2 cellular contexts compared by ENCODE assay signal in genomic region chr1:17520473-17521319, GRCh38.
TF ChIP-seq lines count a peak whose summit lies in the region.

No MANE protein-coding gene starts in this region.

TF ChIP-seq in HCT116, 20 proteins besides CTCF, POLR2A, EP300 and RAD21:
- TF ChIP-seq EZH2phosphoT487 (IDR thresholded peaks at IDR 0.05; ENCODE audit: borderline replicate concordance) = no peak
- TF ChIP-seq JUND (IDR thresholded peaks at IDR 0.05) = no peak
- TF ChIP-seq YY1 (IDR thresholded peaks at IDR 0.05; ENCODE audit: extremely low read depth, insufficient replicate concordance, low read depth, low read length) = no peak
- TF ChIP-seq MAX (IDR thresholded peaks at IDR 0.05) = no peak
- TF ChIP-seq ATF3 (IDR thresholded peaks at IDR 0.05) = no peak
- no peak for TF ChIP-seq SRF (IDR thresholded peaks at IDR 0.05; ENCODE audit: low read depth)
- TF ChIP-seq ZBTB33 (IDR thresholded peaks at IDR 0.05; ENCODE audit: extremely low read depth, insufficient replicate concordance, low read length) = no peak
- TF ChIP-seq POLR2AphosphoS5 (IDR thresholded peaks at IDR 0.05; ENCODE audit: low read depth, low read length) = no peak
- no peak for TF ChIP-seq ZNF274 (IDR thresholded peaks at IDR 0.05; ENCODE audit: low read depth, low read length)
- no peak for TF ChIP-seq CEBPB (IDR thresholded peaks at IDR 0.05; ENCODE audit: low read depth)
- no peak for TF ChIP-seq ZFX (IDR thresholded peaks at IDR 0.05)
- TF ChIP-seq ELF1 (IDR thresholded peaks at IDR 0.05; ENCODE audit: borderline replicate concordance, low read depth) = no peak
- TF ChIP-seq SIN3A (IDR thresholded peaks at IDR 0.05; ENCODE audit: low read depth) = no peak
- no peak for TF ChIP-seq CBX3 (IDR thresholded peaks at IDR 0.05; ENCODE audit: low read depth)
- TF ChIP-seq TCF7L2 (IDR thresholded peaks at IDR 0.05; ENCODE audit: borderline replicate concordance, extremely low read depth, insufficient read depth, insufficient read length) = no peak
- TF ChIP-seq EGR1 (IDR thresholded peaks at IDR 0.05; ENCODE audit: low read depth) = no peak
- no peak for TF ChIP-seq REST (IDR thresholded peaks at IDR 0.05; ENCODE audit: low read depth)
- no peak for TF ChIP-seq FOSL1 (IDR thresholded peaks at IDR 0.05; ENCODE audit: low read depth)

TF ChIP-seq in HepG2, 621 proteins besides CTCF, POLR2A, EP300 and RAD21:
- no peak for TF ChIP-seq ZNF720 (CRISPR knock-in tag; IDR thresholded peaks at IDR 0.05)
- no peak for TF ChIP-seq SMYD3 (CRISPR knock-in tag; IDR thresholded peaks at IDR 0.05)
- TF ChIP-seq GPBP1L1 (CRISPR knock-in tag; IDR thresholded peaks at IDR 0.05) = no peak
- TF ChIP-seq PHF21A (CRISPR knock-in tag; IDR thresholded peaks at IDR 0.05) = no peak
- no peak for TF ChIP-seq AKNA (CRISPR knock-in tag; IDR thresholded peaks at IDR 0.05; ENCODE audit: borderline replicate concordance)
- TF ChIP-seq MTF2 (CRISPR knock-in tag; IDR thresholded peaks at IDR 0.05; ENCODE audit: borderline replicate concordance) = no peak
- TF ChIP-seq HNRNPK (IDR thresholded peaks at IDR 0.05; ENCODE audit: low read depth, low read length, poor library complexity, severe bottlenecking) = no peak
- TF ChIP-seq SCMH1 (CRISPR knock-in tag; IDR thresholded peaks at IDR 0.05; ENCODE audit: borderline replicate concordance) = no peak
- no peak for TF ChIP-seq HIC2 (CRISPR knock-in tag; IDR thresholded peaks at IDR 0.05; ENCODE audit: low read depth)
- no peak for TF ChIP-seq ZNF747 (CRISPR knock-in tag; IDR thresholded peaks at IDR 0.05; ENCODE audit: borderline replicate concordance)
- TF ChIP-seq NKX3-1 (CRISPR knock-in tag; IDR thresholded peaks at IDR 0.05) = no peak
